Comparison of ENCODE assay signal across 14 cellular contexts in genomic region chr6:54238407-54238806, GRCh38.
A peak's percentile ranks its signal among the peaks of the same experiment; 100 is the strongest.
DNase-seq lines count a peak whose midpoint lies in the region; ATAC-seq and TF ChIP-seq lines count a peak whose summit lies in the region.
"Had no signal": no experiment of that assay in that cellular context is flagged by ENCODE, and none has a peak within 500 bp of the region (broad histone marks: within the 10 kb centered on the region; RNA-seq: fewer than 3 reads in every experiment).

No MANE protein-coding gene starts in this region.

- TF ChIP-seq POLR2A in body of pancreas (IDR thresholded peaks at IDR 0.05) = no peak
- TF ChIP-seq POLR2A in lower leg skin (IDR thresholded peaks at IDR 0.05) = no peak

- H3K4me3 ChIP-seq in cardiac muscle cell (no peak overlapping the region), psoas muscle (no peak overlapping the region), body of pancreas (no peak overlapping the region), lower leg skin (ENCODE audit: low read depth, poor library complexity, severe bottlenecking) (no peak overlapping the region)
- H3K4me3 ChIP-seq: K562 had no signal

- H3K4me1 ChIP-seq in cardiac muscle cell (ENCODE audit: low read depth) (peaks cover 32% of the 10 kb centered on the region), psoas muscle (peaks cover 12% of the 10 kb centered on the region), body of pancreas (no peaks in the 10 kb centered on the region)

- H3K27ac ChIP-seq in VCaP = peak overlapping the region; percentile 63
- H3K27ac ChIP-seq in cardiac muscle cell = peak overlapping the region; percentile 17
- peak overlapping the region; percentile 66 for H3K27ac ChIP-seq in psoas muscle
- no peak overlapping the region for H3K27ac ChIP-seq in body of pancreas

- WGBS in psoas muscle, 3 donors = 2 to 8% (median 8%) methylated on average over 1 of the region's 1 CpG
- 13 to 14% methylated on average over 1 of the region's 1 CpG for WGBS in body of pancreas, 2 donors
- 14 to 15% methylated on average over 1 of the region's 1 CpG for WGBS in lower leg skin, 2 donors

- no peaks in the 10 kb centered on the region for H3K36me3 ChIP-seq in cardiac muscle cell
- H3K36me3 ChIP-seq in psoas muscle (ENCODE audit: insufficient read depth in 1 of 2, low read depth in 1 of 2) = peaks cover 0 to 22% of the 10 kb centered on the region in 2 donors
- H3K36me3 ChIP-seq in body of pancreas (replicated peaks in 1 of 2; ENCODE audit: insufficient read depth in 1 of 2, low read depth in 2 of 2) = no peaks in the 10 kb centered on the region

- peak; percentile 65 for DNase-seq in GM03348 (ENCODE audit: low spot score)
- DNase-seq in cardiac muscle cell (ENCODE audit: low read depth in 1 of 2, low spot score in 1 of 2) = peak; percentile 23 to 71
- DNase-seq in psoas muscle = no peak
- DNase-seq in body of pancreas = no peak
- DNase-seq in lower leg skin (ENCODE audit: low spot score in 2 of 2) = no peak
- no peak for DNase-seq in activated T-cell treated with anti-CD3 and anti-CD28 coated beads for 4 hours
- DNase-seq: activated CD8-positive, alpha-beta T cell treated with anti-CD3 and anti-CD28 coated beads for 36 hours; effector CD4-positive, alpha-beta T cell; NCI-H2081 treated with DMSO at 0.1 percent for 48 hours had no signal

- ATAC-seq in psoas muscle (peak; percentile 43 to 71 (median 64)), body of pancreas (no peak), GM18519 (IDR thresholded peaks at IDR 0.05; ENCODE audit: low FRiP score, unreplicated experiment) (no peak)
- ATAC-seq: activated CD8-positive, alpha-beta T cell treated with anti-CD3 and anti-CD28 coated beads for 36 hours; activated naive CD4-positive, alpha-beta T cell treated with anti-CD3 and anti-CD28 coated beads, Interleukin-2, amount 50 U/mL, for 72 hours; K562; stimulated activated effector memory CD8-positive, alpha-beta T cell treated with anti-CD3 and anti-CD28 coated beads, Interleukin-12 subunit alpha, Interleukin-12 subunit beta, amount 100 ng/mL, for 72 hours had no signal

- intact Hi-C loops in psoas muscle (cut with DNase I) = no loop called here
- intact Hi-C loops in body of pancreas (cut with DNase I) = no loop called here
- intact Hi-C loops in lower leg skin (cut with DNase I; ENCODE audit: low total_unique reads) = no loop called here

- H3K9me3 ChIP-seq in cardiac muscle cell (ENCODE audit: low read depth) (no peaks in the 10 kb centered on the region), psoas muscle (no peaks in the 10 kb centered on the region), body of pancreas (no peaks in the 10 kb centered on the region)

- H3K27me3 ChIP-seq in cardiac muscle cell (no peaks in the 10 kb centered on the region), psoas muscle (ENCODE audit: insufficient read depth in 3 of 3, low read length in 2 of 3) (no peaks in the 10 kb centered on the region), body of pancreas (no peaks in the 10 kb centered on the region)

- TF ChIP-seq CTCF in VCaP (conservative IDR thresholded peaks at IDR 0.05) = no peak
- TF ChIP-seq CTCF in cardiac muscle cell (IDR thresholded peaks at IDR 0.05; ENCODE audit: low read depth, low read length) = no peak
- TF ChIP-seq CTCF in psoas muscle (IDR thresholded peaks at IDR 0.05) = no peak
- no peak for TF ChIP-seq CTCF in body of pancreas (IDR thresholded peaks at IDR 0.05)
- no peak for TF ChIP-seq CTCF in lower leg skin (IDR thresholded peaks at IDR 0.05)

Comparison
In these comparisons a context has a peak if more than half of its experiments do, and no peak if none do; other contexts are left out.
1. DNase-seq: peak in GM03348 (single experiment) and cardiac muscle cell (2 of 2); none in psoas muscle (0 of 2), body of pancreas (0 of 4), lower leg skin (0 of 2) and activated T-cell treated with anti-CD3 and anti-CD28 coated beads for 4 hours (single experiment).
2. H3K27ac ChIP-seq: peak in VCaP (single experiment), cardiac muscle cell (single experiment) and psoas muscle (single experiment); none in body of pancreas (0 of 4).
3. ATAC-seq: peak in psoas muscle (4 of 4); none in body of pancreas (single experiment) and GM18519 (single experiment).